Comparison of ENCODE assay signal across 31 cellular contexts in the genomic region with DNA sequence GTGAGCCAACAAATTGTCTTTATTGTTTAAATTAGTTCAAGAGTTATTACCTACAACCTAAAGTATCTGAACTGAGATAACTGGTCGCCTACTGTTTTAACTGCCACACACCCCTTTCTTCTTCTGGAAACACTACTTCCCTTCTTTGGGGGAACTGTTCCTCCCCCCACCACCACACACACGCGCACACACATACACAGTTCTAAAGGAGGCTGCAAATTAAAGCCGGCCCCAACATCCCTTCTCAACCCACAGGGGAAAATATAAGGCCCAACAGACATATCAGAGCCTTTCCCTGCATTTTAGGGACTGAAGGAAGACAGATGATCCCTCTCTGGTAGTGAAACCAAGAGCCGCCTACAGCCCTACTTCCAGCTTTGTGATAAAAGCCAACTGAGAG.
DNase-seq lines count a peak whose midpoint lies in the region; ATAC-seq and TF ChIP-seq lines count a peak whose summit lies in the region.
"Had no signal": no experiment of that assay in that cellular context is flagged by ENCODE, and none has a peak within 500 bp of the region (broad histone marks: within the 10 kb centered on the region; RNA-seq: fewer than 3 reads in every experiment).

No MANE protein-coding gene starts in this region.

- H3K9ac ChIP-seq in DND-41 (ENCODE audit: low read depth, low read length) (no peak overlapping the region), OCI-LY3 (ENCODE audit: low read length) (no peak overlapping the region)

- H3K79me2 ChIP-seq in DND-41 (ENCODE audit: insufficient read depth, low read length) (no peaks in the 10 kb centered on the region), OCI-LY3 (ENCODE audit: low read length) (no peaks in the 10 kb centered on the region)

- intact Hi-C loops in naive thymus-derived CD4-positive, alpha-beta T cell (cut with micrococcal nuclease): no loop called here

- no peaks in the 10 kb centered on the region for H3K4me1 ChIP-seq in DND-41 (ENCODE audit: insufficient read depth, low read length)
- H3K4me1 ChIP-seq in OCI-LY3 (ENCODE audit: low read length): peaks cover 8% of the 10 kb centered on the region
- no peaks in the 10 kb centered on the region for H3K4me1 ChIP-seq in naive thymus-derived CD4-positive, alpha-beta T cell (ENCODE audit: control insufficient read depth in 2 of 2, insufficient read depth in 2 of 2, low read length in 2 of 2)
- H3K4me1 ChIP-seq: breast epithelium, left ventricle myocardium inferior, tibial artery had no signal

- peaks cover 0 to 4% (median 0%) of the 10 kb centered on the region in 7 donors for H3K4me1 Mint-ChIP-seq in naive thymus-derived CD4-positive, alpha-beta T cell
- H3K4me1 Mint-ChIP-seq: CD8-positive, alpha-beta memory T cell had no signal

- no peak overlapping the region for H2AFZ ChIP-seq in DND-41 (ENCODE audit: low read depth, low read length)
- no peak overlapping the region for H2AFZ ChIP-seq in OCI-LY3 (ENCODE audit: low read depth, low read length)
- H2AFZ ChIP-seq: GM23338 had no signal

- DNase-seq in DND-41 (peak; percentile 42), glomerular visceral epithelial cell (ENCODE audit: extremely low spot score) (no peak), T-helper 1 cell (no peak), NCI-H1048 (lab: John Stamatoyannopoulos, UW) (no peak)
- DNase-seq in naive thymus-derived CD4-positive, alpha-beta T cell: no peak
- DNase-seq in stimulated activated CD4-positive, alpha-beta T cell treated with anti-CD3 and anti-CD28 coated beads, Interleukin-4, amount 100 ng/mL, for 24 hours: no peak
- DNase-seq: activated CD4-positive, alpha-beta T cell treated with anti-CD3 and anti-CD28 coated beads, Interleukin-2, amount 10 ng/mL, durations not matched to agents 24 days and 14 days; activated naive CD4-positive, alpha-beta T cell treated with anti-CD3 and anti-CD28 coated beads, Interleukin-2, amount 50 U/mL, for 16 hours; amygdala; CD8-positive, alpha-beta memory T cell; effector memory CD4-positive, alpha-beta T cell; foreskin keratinocyte; GF-D8; Karpas-422; left ventricle myocardium inferior; NCI-H1105 treated with DMSO at 0.1 percent for 48 hours; NCI-H2029 treated with DMSO at 0.1 percent for 48 hours; NCI-H226; SHP77 treated with DMSO at 0.1 percent for 48 hours; tibial artery had no signal

- POLR2A ChIA-PET in naive thymus-derived CD4-positive, alpha-beta T cell (lab: Charles Lee): interaction anchor here (0.5 kb wide), 1 partner anchor 12 kb away, joined by 3 read pairs; no protein-coding TSS in a partner anchor

- H3K9me3 ChIP-seq in DND-41 (ENCODE audit: insufficient read depth, low read length, severe bottlenecking): no peaks in the 10 kb centered on the region
- peaks cover 17% of the 10 kb centered on the region for H3K9me3 ChIP-seq in KOPT-K1 (ENCODE audit: insufficient read depth, low read length, poor library complexity, severe bottlenecking)
- no peaks in the 10 kb centered on the region for H3K9me3 ChIP-seq in OCI-LY3 (ENCODE audit: insufficient read depth, low read length)
- no peaks in the 10 kb centered on the region for H3K9me3 ChIP-seq in naive thymus-derived CD4-positive, alpha-beta T cell (ENCODE audit: control insufficient read depth in 2 of 3, low read length in 3 of 3)
- H3K9me3 ChIP-seq: breast epithelium, tibial artery had no signal

- peaks cover 0 to under 1% (median 0%) of the 10 kb centered on the region in 5 donors for H3K27me3 Mint-ChIP-seq in naive thymus-derived CD4-positive, alpha-beta T cell
- H3K27me3 Mint-ChIP-seq: activated CD4-positive, alpha-beta T cell treated with anti-CD3 and anti-CD28 coated beads, Interleukin-2, amount 10 ng/mL, durations not matched to agents 24 days and 14 days; stimulated activated naive CD8-positive, alpha-beta T cell treated with anti-CD3 and anti-CD28 coated beads, Interleukin-15, Interleukin-2, amounts not matched to agents 100 ng/mL and 50 ng/mL, for 24 hours had no signal

- H3K27ac Mint-ChIP-seq in naive thymus-derived CD4-positive, alpha-beta T cell: no peak overlapping the region
- H3K27ac Mint-ChIP-seq: activated CD4-positive, alpha-beta T cell treated with anti-CD3 and anti-CD28 coated beads, Interleukin-2, amount 10 ng/mL, durations not matched to agents 24 days and 14 days; activated T-helper 1 cell treated with anti-CD3 and anti-CD28 coated beads, Interleukin-12 subunit alpha, Interleukin-12 subunit beta, Interleukin-2, Interleukin-4 antibody, amounts not matched to agents 30 ng/mL and 10 ng/mL and 1 ng/mL, durations not matched to agents 14 hours and 24 hours and 36 hours; GM23338; T-helper 1 cell treated with Interleukin-12 subunit alpha and Interleukin-12 subunit beta and Interleukin-4 antibody, amounts not matched to agents 30 μg/mL and 1 μg/mL, for 36 hours had no signal

- no peak overlapping the region for H3K4me3 ChIP-seq in DND-41 (ENCODE audit: low read depth in 1 of 2, low read length in 2 of 2)
- H3K4me3 ChIP-seq in OCI-LY3 (ENCODE audit: low read length): no peak overlapping the region
- no peak overlapping the region for H3K4me3 ChIP-seq in naive thymus-derived CD4-positive, alpha-beta T cell (ENCODE audit: low read length)
- H3K4me3 ChIP-seq: breast epithelium, GM23338, left ventricle myocardium inferior, tibial artery had no signal

- H3K27ac ChIP-seq in DND-41 (ENCODE audit: low read length) (no peak overlapping the region), KOPT-K1 (ENCODE audit: low read depth, low read length, poor library complexity, severe bottlenecking) (peak overlapping the region; percentile 25), OCI-LY3 (ENCODE audit: low read length) (no peak overlapping the region)
- no peak overlapping the region for H3K27ac ChIP-seq in naive thymus-derived CD4-positive, alpha-beta T cell (ENCODE audit: low read depth, low read length)
- H3K27ac ChIP-seq: breast epithelium, foreskin keratinocyte, left ventricle myocardium inferior, tibial artery, VCaP had no signal

- peak; percentile 69; the same call in 2 of the 3 replicates for ATAC-seq in DND-41 (ENCODE audit: insufficient read depth, low read depth)
- peak; percentile 53 for ATAC-seq in naive thymus-derived CD4-positive, alpha-beta T cell
- ATAC-seq: esophagus mucosa, foreskin keratinocyte, GM23338, Panc1, sciatic nerve had no signal

- H3K27me3 ChIP-seq in DND-41 (ENCODE audit: insufficient read depth, low read length, poor library complexity) (no peaks in the 10 kb centered on the region), OCI-LY3 (ENCODE audit: low read depth, low read length) (no peaks in the 10 kb centered on the region)
- H3K27me3 ChIP-seq in naive thymus-derived CD4-positive, alpha-beta T cell (ENCODE audit: control insufficient read depth in 2 of 2, insufficient read depth in 2 of 2, low read length in 2 of 2): no peaks in the 10 kb centered on the region
- H3K27me3 ChIP-seq: breast epithelium, foreskin keratinocyte, tibial artery had no signal

- no peaks in the 10 kb centered on the region for H3K36me3 ChIP-seq in DND-41 (ENCODE audit: insufficient read depth, low read length)
- no peaks in the 10 kb centered on the region for H3K36me3 ChIP-seq in KOPT-K1 (ENCODE audit: insufficient read depth, low read length)
- no peaks in the 10 kb centered on the region for H3K36me3 ChIP-seq in OCI-LY3 (replicated peaks; ENCODE audit: low read depth, low read length)
- no peaks in the 10 kb centered on the region for H3K36me3 ChIP-seq in naive thymus-derived CD4-positive, alpha-beta T cell (ENCODE audit: control insufficient read depth in 2 of 3, insufficient read depth in 3 of 3, low read length in 3 of 3)
- H3K36me3 ChIP-seq: breast epithelium, left ventricle myocardium inferior, tibial artery had no signal

- TF ChIP-seq CTCF in DND-41 (IDR thresholded peaks at IDR 0.05; ENCODE audit: borderline replicate concordance, extremely low read depth, low read length, poor library complexity, severe bottlenecking) (no peak), OCI-LY3 (IDR thresholded peaks at IDR 0.05; ENCODE audit: low read depth, low read length) (no peak)

- H4K20me1 ChIP-seq in DND-41 (ENCODE audit: insufficient read depth, low read length) (no peaks in the 10 kb centered on the region), OCI-LY3 (ENCODE audit: insufficient read depth, low read length) (no peaks in the 10 kb centered on the region)

- peaks cover 0 to 9% (median 3%) of the 10 kb centered on the region in 5 donors for H3K36me3 Mint-ChIP-seq in naive thymus-derived CD4-positive, alpha-beta T cell
- H3K36me3 Mint-ChIP-seq: CD8-positive, alpha-beta memory T cell had no signal

- H3K4me3 Mint-ChIP-seq in naive thymus-derived CD4-positive, alpha-beta T cell: no peak overlapping the region
- H3K4me3 Mint-ChIP-seq: activated CD4-positive, alpha-beta T cell treated with anti-CD3 and anti-CD28 coated beads, Interleukin-2, amount 10 ng/mL, durations not matched to agents 24 days and 14 days; activated T-helper 1 cell treated with anti-CD3 and anti-CD28 coated beads, Interleukin-12 subunit alpha, Interleukin-12 subunit beta, Interleukin-2, Interleukin-4 antibody, amounts not matched to agents 30 ng/mL and 10 ng/mL and 1 ng/mL, durations not matched to agents 14 hours and 24 hours and 36 hours; CD8-positive, alpha-beta memory T cell; GM23338; stimulated activated naive CD8-positive, alpha-beta T cell treated with anti-CD3 and anti-CD28 coated beads, Interleukin-15, Interleukin-2, amounts not matched to agents 100 ng/mL and 50 ng/mL, for 24 hours; T-helper 1 cell treated with Interleukin-12 subunit alpha and Interleukin-12 subunit beta and Interleukin-4 antibody, amounts not matched to agents 30 μg/mL and 1 μg/mL, for 36 hours had no signal

- CTCF ChIA-PET in naive thymus-derived CD4-positive, alpha-beta T cell (lab: Charles Lee): no interaction called here

- peaks cover 0 to 19% (median 0%) of the 10 kb centered on the region in 11 donors for H3K9me3 Mint-ChIP-seq in naive thymus-derived CD4-positive, alpha-beta T cell
- H3K9me3 Mint-ChIP-seq: CD8-positive, alpha-beta memory T cell had no signal

- no peak overlapping the region for H3K4me2 ChIP-seq in DND-41 (ENCODE audit: insufficient read depth, low read length)
- H3K4me2 ChIP-seq in OCI-LY3 (ENCODE audit: low read length): 0 out of 2 replicates have a peak overlapping the region, but pooled peaks have one; percentile 22
- H3K4me2 ChIP-seq: GM23338 had no signal
